Comparison of ENCODE assay signal across 1 cellular context in the genomic region with DNA sequence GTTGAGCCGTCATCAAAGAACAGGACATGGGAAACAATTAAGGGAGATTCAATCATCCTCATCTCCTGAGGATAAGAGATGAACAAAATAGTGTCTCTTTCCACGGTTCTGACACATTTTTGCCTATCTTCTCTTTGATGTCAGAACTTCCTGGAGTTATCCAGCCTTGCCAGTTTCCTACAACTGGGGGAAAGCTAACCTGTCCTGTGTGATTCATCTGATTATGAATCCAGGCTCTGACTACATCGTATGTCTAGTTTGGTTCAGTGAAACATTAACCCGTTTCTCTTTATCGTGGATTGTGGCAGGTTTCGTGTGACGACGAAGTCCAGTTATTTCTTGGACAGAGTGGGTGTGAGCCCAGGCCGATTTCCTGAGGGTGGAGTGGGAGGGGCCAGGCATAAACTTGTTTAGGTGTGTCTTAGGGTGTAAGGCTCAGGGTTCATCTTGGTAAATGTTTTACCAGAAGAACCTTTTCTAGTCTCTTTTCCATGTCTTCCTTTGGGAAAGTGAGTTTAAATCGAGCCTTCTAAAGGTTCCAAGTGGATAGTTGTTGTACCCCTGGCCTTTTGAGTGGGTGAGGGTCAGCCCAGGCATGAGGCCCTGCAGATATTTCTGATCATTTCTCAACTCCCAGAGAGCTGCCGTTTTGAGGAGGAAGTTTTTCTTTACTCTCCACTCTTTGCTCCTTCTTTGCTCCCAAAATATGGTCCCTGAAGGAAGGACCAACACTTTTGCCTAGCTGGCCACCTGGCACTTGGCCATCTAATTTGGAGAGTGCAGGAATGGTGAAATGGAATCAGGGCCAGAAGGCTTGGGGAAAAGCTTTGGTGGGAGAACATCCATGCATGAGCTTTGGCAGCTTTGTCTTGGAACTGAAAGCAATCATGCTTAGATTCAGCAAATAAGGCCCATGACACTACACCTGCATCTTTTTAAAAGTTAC.
A peak's percentile ranks its signal among the peaks of the same experiment; 100 is the strongest.
TF ChIP-seq lines count a peak whose summit lies in the region.

No MANE protein-coding gene starts in this region.

TF ChIP-seq in HepG2, 621 proteins besides CTCF, POLR2A, EP300 and RAD21 (continues in another document):
- TF ChIP-seq CAMTA2 (CRISPR knock-in tag; IDR thresholded peaks at IDR 0.05; ENCODE audit: borderline replicate concordance) (no peak), ARNTL (CRISPR knock-in tag; IDR thresholded peaks at IDR 0.05) (peak; percentile 78), RXRA (CRISPR knock-in tag; IDR thresholded peaks at IDR 0.05) (peak; percentile 47; the same call in 1 of the 2 replicates), CBFB (CRISPR knock-in tag; IDR thresholded peaks at IDR 0.05) (no peak), SP2 (CRISPR knock-in tag; IDR thresholded peaks at IDR 0.05) (no peak), AHR (CRISPR knock-in tag; IDR thresholded peaks at IDR 0.05) (peak; percentile 35; the same call in 1 of the 2 replicates), MTF2 (CRISPR knock-in tag; IDR thresholded peaks at IDR 0.05; ENCODE audit: borderline replicate concordance) (0 out of 2 replicates have a peak, but pooled peaks have one; percentile 63), RARA (CRISPR knock-in tag; IDR thresholded peaks at IDR 0.05) (peak; percentile 89), FOXA3 (CRISPR knock-in tag; IDR thresholded peaks at IDR 0.05) (peak; percentile 85), KDM2A (CRISPR knock-in tag; IDR thresholded peaks at IDR 0.05; ENCODE audit: borderline replicate concordance, low read depth) (0 out of 2 replicates have a peak, but pooled peaks have one; percentile 57), CREB1 (IDR thresholded peaks at IDR 0.05) (peak; percentile 71), CREB1 (CRISPR knock-in tag; IDR thresholded peaks at IDR 0.05) (peak; percentile 87), ZSCAN9 (CRISPR knock-in tag; IDR thresholded peaks at IDR 0.05; ENCODE audit: borderline replicate concordance) (peak; percentile 85), ZNF350 (CRISPR knock-in tag; IDR thresholded peaks at IDR 0.05; ENCODE audit: borderline replicate concordance, low read depth) (peak; percentile 58; the same call in 1 of the 2 replicates), JUN (CRISPR knock-in tag; IDR thresholded peaks at IDR 0.05) (peak; percentile 84), NKX3-1 (CRISPR knock-in tag; IDR thresholded peaks at IDR 0.05) (peak; percentile 89; the same call in 1 of the 2 replicates), GTF3A (CRISPR knock-in tag; conservative IDR thresholded peaks at IDR 0.05) (no peak), TP53 (CRISPR knock-in tag; conservative IDR thresholded peaks at IDR 0.05) (0 out of 2 replicates have a peak, but pooled peaks have one; percentile 17), ZNF235 (CRISPR knock-in tag; IDR thresholded peaks at IDR 0.05; ENCODE audit: borderline replicate concordance) (peak; percentile 8; the same call in 1 of the 2 replicates), ZNF619 (CRISPR knock-in tag; IDR thresholded peaks at IDR 0.05) (no peak), SOX5 (CRISPR knock-in tag; IDR thresholded peaks at IDR 0.05; ENCODE audit: borderline replicate concordance) (peak; percentile 90), CREM (IDR thresholded peaks at IDR 0.05) (peak; percentile 84), CREM (CRISPR knock-in tag; IDR thresholded peaks at IDR 0.05) (no peak), ZNF282 (IDR thresholded peaks at IDR 0.05; ENCODE audit: partially characterized antibody) (no peak), ZNF614 (CRISPR knock-in tag; IDR thresholded peaks at IDR 0.05; ENCODE audit: borderline replicate concordance) (peak; percentile 95), HMG20B (CRISPR knock-in tag; conservative IDR thresholded peaks at IDR 0.05) (peak; percentile 38; the same call in 1 of the 2 replicates), SALL1 (CRISPR knock-in tag; IDR thresholded peaks at IDR 0.05) (peak; percentile 99), STAT5B (CRISPR knock-in tag; IDR thresholded peaks at IDR 0.05) (peak; percentile 14; the same call in 1 of the 2 replicates), KDM1A (CRISPR knock-in tag; IDR thresholded peaks at IDR 0.05) (peak; percentile 30; the same call in 1 of the 2 replicates), MXD4 (CRISPR knock-in tag; IDR thresholded peaks at IDR 0.05) (peak; percentile 64; the same call in 1 of the 2 replicates), KLF16 (CRISPR knock-in tag; IDR thresholded peaks at IDR 0.05) (peak in 1 of 2 experiments; percentile 93; a peak in 2 of 4 replicates), FLYWCH1 (CRISPR knock-in tag; IDR thresholded peaks at IDR 0.05) (no peak), PRMT3 (CRISPR knock-in tag; IDR thresholded peaks at IDR 0.05; ENCODE audit: borderline replicate concordance, low read depth) (no peak), CHD4 (IDR thresholded peaks at IDR 0.05; ENCODE audit: borderline replicate concordance, low read length) (0 out of 2 replicates have a peak, but pooled peaks have one; percentile 31), ZNF431 (CRISPR knock-in tag; IDR thresholded peaks at IDR 0.05; ENCODE audit: borderline replicate concordance, low read depth) (no peak), ATF7 (IDR thresholded peaks at IDR 0.05) (no peak), ATF7 (CRISPR knock-in tag; IDR thresholded peaks at IDR 0.05) (peak; percentile 56; the same call in 1 of the 2 replicates), ASH2L (IDR thresholded peaks at IDR 0.05; ENCODE audit: insufficient read length, low read depth, low read length) (peak; percentile 91), TEAD3 (CRISPR knock-in tag; optimal IDR thresholded peaks at IDR 0.05; ENCODE audit: borderline replicate concordance) (peak; percentile 95), ZFP1 (CRISPR knock-in tag; IDR thresholded peaks at IDR 0.05) (no peak)
- TF ChIP-seq, protein P1, sequence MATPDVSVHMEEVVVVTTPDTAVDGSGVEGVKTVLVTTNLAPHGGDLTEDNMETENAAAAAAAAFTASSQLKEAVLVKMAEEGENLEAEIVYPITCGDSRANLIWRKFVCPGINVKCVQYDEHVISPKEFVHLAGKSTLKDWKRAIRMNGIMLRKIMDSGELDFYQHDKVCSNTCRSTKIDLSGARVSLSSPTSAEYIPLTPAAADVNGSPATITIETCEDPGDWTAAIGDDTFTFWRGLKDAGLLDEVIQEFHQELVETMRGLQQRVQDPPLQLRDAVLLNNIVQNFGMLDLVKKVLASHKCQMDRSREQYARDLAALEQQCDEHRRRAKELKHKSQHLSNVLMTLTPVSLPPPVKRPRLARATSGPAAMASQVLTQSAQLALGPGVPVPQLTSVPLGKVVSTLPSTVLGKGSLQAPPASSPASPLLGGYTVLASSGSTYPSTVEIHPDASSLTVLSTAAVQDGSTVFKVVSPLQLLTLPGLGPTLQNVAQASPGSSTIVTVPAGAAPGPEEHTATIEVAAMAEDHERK (CRISPR knock-in tag; IDR thresholded peaks at IDR 0.05; ENCODE audit: low read depth) = peak; percentile 0; the same call in 1 of the 2 replicates
- TF ChIP-seq, protein P2, sequence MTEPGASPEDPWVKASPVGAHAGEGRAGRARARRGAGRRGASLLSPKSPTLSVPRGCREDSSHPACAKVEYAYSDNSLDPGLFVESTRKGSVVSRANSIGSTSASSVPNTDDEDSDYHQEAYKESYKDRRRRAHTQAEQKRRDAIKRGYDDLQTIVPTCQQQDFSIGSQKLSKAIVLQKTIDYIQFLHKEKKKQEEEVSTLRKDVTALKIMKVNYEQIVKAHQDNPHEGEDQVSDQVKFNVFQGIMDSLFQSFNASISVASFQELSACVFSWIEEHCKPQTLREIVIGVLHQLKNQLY (CRISPR knock-in tag; IDR thresholded peaks at IDR 0.05) = peak; percentile 68
- TF ChIP-seq, protein P3, sequence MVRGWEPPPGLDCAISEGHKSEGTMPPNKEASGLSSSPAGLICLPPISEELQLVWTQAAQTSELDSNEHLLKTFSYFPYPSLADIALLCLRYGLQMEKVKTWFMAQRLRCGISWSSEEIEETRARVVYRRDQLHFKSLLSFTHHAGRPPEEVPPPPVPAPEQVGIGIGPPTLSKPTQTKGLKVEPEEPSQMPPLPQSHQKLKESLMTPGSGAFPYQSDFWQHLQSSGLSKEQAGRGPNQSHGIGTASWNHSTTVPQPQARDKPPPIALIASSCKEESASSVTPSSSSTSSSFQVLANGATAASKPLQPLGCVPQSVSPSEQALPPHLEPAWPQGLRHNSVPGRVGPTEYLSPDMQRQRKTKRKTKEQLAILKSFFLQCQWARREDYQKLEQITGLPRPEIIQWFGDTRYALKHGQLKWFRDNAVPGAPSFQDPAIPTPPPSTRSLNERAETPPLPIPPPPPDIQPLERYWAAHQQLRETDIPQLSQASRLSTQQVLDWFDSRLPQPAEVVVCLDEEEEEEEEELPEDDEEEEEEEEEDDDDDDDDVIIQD (CRISPR knock-in tag; IDR thresholded peaks at IDR 0.05; ENCODE audit: low read depth) = peak; percentile 99
- TF ChIP-seq, protein P4, sequence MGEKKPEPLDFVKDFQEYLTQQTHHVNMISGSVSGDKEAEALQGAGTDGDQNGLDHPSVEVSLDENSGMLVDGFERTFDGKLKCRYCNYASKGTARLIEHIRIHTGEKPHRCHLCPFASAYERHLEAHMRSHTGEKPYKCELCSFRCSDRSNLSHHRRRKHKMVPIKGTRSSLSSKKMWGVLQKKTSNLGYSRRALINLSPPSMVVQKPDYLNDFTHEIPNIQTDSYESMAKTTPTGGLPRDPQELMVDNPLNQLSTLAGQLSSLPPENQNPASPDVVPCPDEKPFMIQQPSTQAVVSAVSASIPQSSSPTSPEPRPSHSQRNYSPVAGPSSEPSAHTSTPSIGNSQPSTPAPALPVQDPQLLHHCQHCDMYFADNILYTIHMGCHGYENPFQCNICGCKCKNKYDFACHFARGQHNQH (CRISPR knock-in tag; IDR thresholded peaks at IDR 0.05) = peak; percentile 98
- TF ChIP-seq, protein P5, sequence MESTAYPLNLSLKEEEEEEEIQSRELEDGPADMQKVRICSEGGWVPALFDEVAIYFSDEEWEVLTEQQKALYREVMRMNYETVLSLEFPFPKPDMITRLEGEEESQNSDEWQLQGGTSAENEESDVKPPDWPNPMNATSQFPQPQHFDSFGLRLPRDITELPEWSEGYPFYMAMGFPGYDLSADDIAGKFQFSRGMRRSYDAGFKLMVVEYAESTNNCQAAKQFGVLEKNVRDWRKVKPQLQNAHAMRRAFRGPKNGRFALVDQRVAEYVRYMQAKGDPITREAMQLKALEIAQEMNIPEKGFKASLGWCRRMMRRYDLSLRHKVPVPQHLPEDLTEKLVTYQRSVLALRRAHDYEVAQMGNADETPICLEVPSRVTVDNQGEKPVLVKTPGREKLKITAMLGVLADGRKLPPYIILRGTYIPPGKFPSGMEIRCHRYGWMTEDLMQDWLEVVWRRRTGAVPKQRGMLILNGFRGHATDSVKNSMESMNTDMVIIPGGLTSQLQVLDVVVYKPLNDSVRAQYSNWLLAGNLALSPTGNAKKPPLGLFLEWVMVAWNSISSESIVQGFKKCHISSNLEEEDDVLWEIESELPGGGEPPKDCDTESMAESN (CRISPR knock-in tag; conservative IDR thresholded peaks at IDR 0.05) = peak; percentile 22; the same call in 1 of the 2 replicates
- TF ChIP-seq, protein P6, sequence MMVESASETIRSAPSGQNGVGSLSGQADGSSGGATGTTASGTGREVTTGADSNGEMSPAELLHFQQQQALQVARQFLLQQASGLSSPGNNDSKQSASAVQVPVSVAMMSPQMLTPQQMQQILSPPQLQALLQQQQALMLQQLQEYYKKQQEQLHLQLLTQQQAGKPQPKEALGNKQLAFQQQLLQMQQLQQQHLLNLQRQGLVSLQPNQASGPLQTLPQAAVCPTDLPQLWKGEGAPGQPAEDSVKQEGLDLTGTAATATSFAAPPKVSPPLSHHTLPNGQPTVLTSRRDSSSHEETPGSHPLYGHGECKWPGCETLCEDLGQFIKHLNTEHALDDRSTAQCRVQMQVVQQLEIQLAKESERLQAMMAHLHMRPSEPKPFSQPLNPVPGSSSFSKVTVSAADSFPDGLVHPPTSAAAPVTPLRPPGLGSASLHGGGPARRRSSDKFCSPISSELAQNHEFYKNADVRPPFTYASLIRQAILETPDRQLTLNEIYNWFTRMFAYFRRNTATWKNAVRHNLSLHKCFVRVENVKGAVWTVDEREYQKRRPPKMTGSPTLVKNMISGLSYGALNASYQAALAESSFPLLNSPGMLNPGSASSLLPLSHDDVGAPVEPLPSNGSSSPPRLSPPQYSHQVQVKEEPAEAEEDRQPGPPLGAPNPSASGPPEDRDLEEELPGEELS (CRISPR knock-in tag; IDR thresholded peaks at IDR 0.05) = peak; percentile 96
- TF ChIP-seq, protein P7, sequence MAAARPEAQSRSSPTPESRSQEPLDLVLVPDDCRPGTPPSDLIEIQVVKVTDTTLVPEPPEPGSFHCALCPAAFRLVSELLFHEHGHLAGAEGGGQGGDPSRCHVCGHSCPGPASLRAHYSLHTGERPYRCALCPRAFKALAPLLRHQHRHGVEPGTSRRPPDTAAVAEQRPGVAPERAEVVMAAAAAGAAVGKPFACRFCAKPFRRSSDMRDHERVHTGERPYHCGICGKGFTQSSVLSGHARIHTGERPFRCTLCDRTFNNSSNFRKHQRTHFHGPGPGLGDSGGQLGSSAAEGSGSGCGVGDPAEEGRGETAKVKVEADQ (CRISPR knock-in tag; IDR thresholded peaks at IDR 0.05; ENCODE audit: borderline replicate concordance) = no peak
- TF ChIP-seq, protein P8, sequence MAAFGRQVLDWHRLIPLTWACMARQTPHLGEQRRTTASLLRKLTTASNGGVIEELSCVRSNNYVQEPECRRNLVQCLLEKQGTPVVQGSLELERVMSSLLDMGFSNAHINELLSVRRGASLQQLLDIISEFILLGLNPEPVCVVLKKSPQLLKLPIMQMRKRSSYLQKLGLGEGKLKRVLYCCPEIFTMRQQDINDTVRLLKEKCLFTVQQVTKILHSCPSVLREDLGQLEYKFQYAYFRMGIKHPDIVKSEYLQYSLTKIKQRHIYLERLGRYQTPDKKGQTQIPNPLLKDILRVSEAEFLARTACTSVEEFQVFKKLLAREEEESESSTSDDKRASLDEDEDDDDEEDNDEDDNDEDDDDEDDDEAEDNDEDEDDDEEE (CRISPR knock-in tag; IDR thresholded peaks at IDR 0.05) = no peak
- TF ChIP-seq, protein P9, sequence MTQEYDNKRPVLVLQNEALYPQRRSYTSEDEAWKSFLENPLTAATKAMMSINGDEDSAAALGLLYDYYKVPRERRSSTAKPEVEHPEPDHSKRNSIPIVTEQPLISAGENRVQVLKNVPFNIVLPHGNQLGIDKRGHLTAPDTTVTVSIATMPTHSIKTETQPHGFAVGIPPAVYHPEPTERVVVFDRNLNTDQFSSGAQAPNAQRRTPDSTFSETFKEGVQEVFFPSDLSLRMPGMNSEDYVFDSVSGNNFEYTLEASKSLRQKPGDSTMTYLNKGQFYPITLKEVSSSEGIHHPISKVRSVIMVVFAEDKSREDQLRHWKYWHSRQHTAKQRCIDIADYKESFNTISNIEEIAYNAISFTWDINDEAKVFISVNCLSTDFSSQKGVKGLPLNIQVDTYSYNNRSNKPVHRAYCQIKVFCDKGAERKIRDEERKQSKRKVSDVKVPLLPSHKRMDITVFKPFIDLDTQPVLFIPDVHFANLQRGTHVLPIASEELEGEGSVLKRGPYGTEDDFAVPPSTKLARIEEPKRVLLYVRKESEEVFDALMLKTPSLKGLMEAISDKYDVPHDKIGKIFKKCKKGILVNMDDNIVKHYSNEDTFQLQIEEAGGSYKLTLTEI (CRISPR knock-in tag; conservative IDR thresholded peaks at IDR 0.05) = no peak
- TF ChIP-seq, protein P10, sequence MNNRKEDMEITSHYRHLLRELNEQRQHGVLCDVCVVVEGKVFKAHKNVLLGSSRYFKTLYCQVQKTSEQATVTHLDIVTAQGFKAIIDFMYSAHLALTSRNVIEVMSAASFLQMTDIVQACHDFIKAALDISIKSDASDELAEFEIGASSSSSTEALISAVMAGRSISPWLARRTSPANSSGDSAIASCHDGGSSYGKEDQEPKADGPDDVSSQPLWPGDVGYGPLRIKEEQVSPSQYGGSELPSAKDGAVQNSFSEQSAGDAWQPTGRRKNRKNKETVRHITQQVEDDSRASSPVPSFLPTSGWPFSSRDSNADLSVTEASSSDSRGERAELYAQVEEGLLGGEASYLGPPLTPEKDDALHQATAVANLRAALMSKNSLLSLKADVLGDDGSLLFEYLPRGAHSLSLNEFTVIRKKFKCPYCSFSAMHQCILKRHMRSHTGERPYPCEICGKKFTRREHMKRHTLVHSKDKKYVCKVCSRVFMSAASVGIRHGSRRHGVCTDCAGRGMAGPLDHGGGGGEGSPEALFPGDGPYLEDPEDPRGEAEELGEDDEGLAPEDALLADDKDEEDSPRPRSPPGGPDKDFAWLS (CRISPR knock-in tag; IDR thresholded peaks at IDR 0.05; ENCODE audit: borderline replicate concordance) = no peak
